In genomic region chr16:50806099-50807062, GRCh38 we compare ENCODE assay signal across 8 cellular contexts.
DNase-seq lines count a peak whose midpoint lies in the region; ATAC-seq and TF ChIP-seq lines count a peak whose summit lies in the region.

No MANE protein-coding gene starts in this region.

- H3K27ac Mint-ChIP-seq in activated naive CD8-positive, alpha-beta T cell, result peak overlapping the region; percentile 3
- peak overlapping the region; percentile 45 for H3K27ac Mint-ChIP-seq in osteocyte (ENCODE audit: unreplicated experiment)

- H3K4me1 Mint-ChIP-seq in activated naive CD8-positive, alpha-beta T cell (ENCODE audit: low read depth), result peaks cover 11% of the 10 kb centered on the region
- H3K4me1 Mint-ChIP-seq in osteocyte (ENCODE audit: unreplicated experiment), result peaks cover 2% of the 10 kb centered on the region

- H3K27me3 Mint-ChIP-seq in activated naive CD8-positive, alpha-beta T cell, result no peaks in the 10 kb centered on the region
- H3K27me3 Mint-ChIP-seq in osteocyte (ENCODE audit: unreplicated experiment), result peaks cover 6% of the 10 kb centered on the region

- H3K27ac ChIP-seq in SK-N-SH (ENCODE audit: low read depth in 2 of 2, low read length in 1 of 2), result no peak overlapping the region; a peak in 1 of 4 replicates
- H3K27ac ChIP-seq in thymus (ENCODE audit: low read depth), result no peak overlapping the region

- H3K9me2 ChIP-seq in SK-N-SH, result no peaks in the 10 kb centered on the region

- H3K79me2 ChIP-seq in SK-N-SH (ENCODE audit: insufficient read depth), result no peaks in the 10 kb centered on the region

- TF ChIP-seq CTCF in GM06990 (IDR thresholded peaks at IDR 0.05; ENCODE audit: insufficient read depth, low read length, poor library complexity, severe bottlenecking), result peak; percentile 79
- TF ChIP-seq CTCF in SK-N-SH (IDR thresholded peaks at IDR 0.05), result peak; percentile 96
- peak; percentile 92 for TF ChIP-seq CTCF in osteocyte (IDR thresholded peaks at IDR 0.05)

- CTCF ChIA-PET in SK-N-SH (lab: Yijun Ruan, JAX), result interaction anchor here (0.5 to 7.6 kb wide), 91 partner anchors 10 to 1234 kb away, joined by 3 to 168 read pairs (median 4); partner anchors contain the start of genes CNEP1R1 and SNX20

- H3K9me3 Mint-ChIP-seq in activated naive CD8-positive, alpha-beta T cell (ENCODE audit: low read depth), result no peaks in the 10 kb centered on the region
- H3K9me3 Mint-ChIP-seq in osteocyte (ENCODE audit: unreplicated experiment), result no peaks in the 10 kb centered on the region

- ATAC-seq in HG02571 (IDR thresholded peaks at IDR 0.05; ENCODE audit: unreplicated experiment), result peak; percentile 80

- intact Hi-C loops in head of caudate nucleus (cut with DNase I), result loop anchor here (10.0 kb wide), 2 partner anchors 62 to 432 kb away; partner anchors contain the start of gene CYLD

- TF ChIP-seq EP300 in SK-N-SH (IDR thresholded peaks at IDR 0.05; ENCODE audit: borderline replicate concordance in 1 of 2, low read depth in 1 of 2, low read length in 1 of 2), result no peak

- POLR2A ChIA-PET in SK-N-SH (lab: Yijun Ruan, JAX), result no interaction called here

- no peak overlapping the region for H3K9ac ChIP-seq in SK-N-SH

- no peaks in the 10 kb centered on the region for H4K20me1 ChIP-seq in SK-N-SH (ENCODE audit: insufficient read depth)

- H3K4me1 ChIP-seq in SK-N-SH (ENCODE audit: control insufficient read depth in 1 of 2, insufficient read depth in 2 of 2, low read depth in 1 of 2, low read length in 1 of 2) (peaks cover 0 to 3% of the 10 kb centered on the region in 2 experiments; a peak in 1 of 4 replicates), thymus (ENCODE audit: control insufficient read depth, insufficient read depth, low read length) (no peaks in the 10 kb centered on the region)

- H3K4me2 ChIP-seq in SK-N-SH, result peak overlapping the region; percentile 77; the same call in 1 of the 2 replicates

- no peaks in the 10 kb centered on the region for H3K27me3 ChIP-seq in GM06990 (replicated peaks; ENCODE audit: control insufficient read depth, insufficient read depth, low read length)
- no peaks in the 10 kb centered on the region for H3K27me3 ChIP-seq in SK-N-SH (ENCODE audit: insufficient read depth)
- H3K27me3 ChIP-seq in thymus (ENCODE audit: control insufficient read depth, insufficient read depth), result no peaks in the 10 kb centered on the region

- H3K36me3 ChIP-seq in GM06990 (ENCODE audit: control insufficient read depth, insufficient read depth, low read length), result peaks cover 2% of the 10 kb centered on the region; the same call in 1 of the 2 replicates
- no peaks in the 10 kb centered on the region for H3K36me3 ChIP-seq in SK-N-SH (replicated peaks in 1 of 2; ENCODE audit: control insufficient read depth in 1 of 2, insufficient read depth in 2 of 2, low read length in 1 of 2)
- no peaks in the 10 kb centered on the region for H3K36me3 ChIP-seq in thymus (ENCODE audit: control insufficient read depth, insufficient read depth)

- H3K36me3 Mint-ChIP-seq in activated naive CD8-positive, alpha-beta T cell, result no peaks in the 10 kb centered on the region
- H3K36me3 Mint-ChIP-seq in osteocyte (ENCODE audit: unreplicated experiment), result no peaks in the 10 kb centered on the region

- H2AFZ ChIP-seq in SK-N-SH (ENCODE audit: low read depth), result peak overlapping the region; percentile 79; the same call in 1 of the 2 replicates

- H3F3A ChIP-seq in SK-N-SH (replicated peaks; ENCODE audit: insufficient read depth), result no peaks in the 10 kb centered on the region

- H3K4me3 Mint-ChIP-seq in activated naive CD8-positive, alpha-beta T cell, result peak overlapping the region; percentile 74
- H3K4me3 Mint-ChIP-seq in osteocyte (ENCODE audit: unreplicated experiment), result peak overlapping the region; percentile 70

- peak; percentile 77 for TF ChIP-seq RAD21 in SK-N-SH (IDR thresholded peaks at IDR 0.05; ENCODE audit: low read length)

- H3K4me3 ChIP-seq in GM06990 (replicated peaks; ENCODE audit: low read depth, low read length), result peak overlapping the region; percentile 31
- H3K4me3 ChIP-seq in SK-N-SH (ENCODE audit: low read depth in 2 of 2, low read length in 1 of 2), result peak overlapping the region; percentile 42 to 61
- H3K4me3 ChIP-seq in thymus (ENCODE audit: low read length), result peak overlapping the region; percentile 32

- DNase-seq in GM06990 (ENCODE audit: extremely low read depth, insufficient read length) (peak; percentile 77), NAMALWA (ENCODE audit: low spot score) (peak; percentile 93), SK-N-SH (peak; percentile 76), head of caudate nucleus (peak; percentile 71 to 95 (median 90)), osteocyte (ENCODE audit: extremely low spot score, unreplicated experiment) (peak; percentile 93)

- 8% methylated on average over 23 of the region's 26 CpGs for WGBS in SK-N-SH (ENCODE audit: low lambda C conversion rate)
- 17% methylated on average over 26 of the region's 26 CpGs for WGBS in thymus

- H3K9me3 ChIP-seq in SK-N-SH (no peaks in the 10 kb centered on the region), thymus (ENCODE audit: control insufficient read depth) (no peaks in the 10 kb centered on the region)

TF ChIP-seq in SK-N-SH, 30 proteins besides CTCF, POLR2A, EP300 and RAD21 (continues in another document):
- no peak for TF ChIP-seq JUND (IDR thresholded peaks at IDR 0.05)
- TF ChIP-seq NFIC (IDR thresholded peaks at IDR 0.05; ENCODE audit: borderline replicate concordance), result no peak
- TF ChIP-seq, protein P1, sequence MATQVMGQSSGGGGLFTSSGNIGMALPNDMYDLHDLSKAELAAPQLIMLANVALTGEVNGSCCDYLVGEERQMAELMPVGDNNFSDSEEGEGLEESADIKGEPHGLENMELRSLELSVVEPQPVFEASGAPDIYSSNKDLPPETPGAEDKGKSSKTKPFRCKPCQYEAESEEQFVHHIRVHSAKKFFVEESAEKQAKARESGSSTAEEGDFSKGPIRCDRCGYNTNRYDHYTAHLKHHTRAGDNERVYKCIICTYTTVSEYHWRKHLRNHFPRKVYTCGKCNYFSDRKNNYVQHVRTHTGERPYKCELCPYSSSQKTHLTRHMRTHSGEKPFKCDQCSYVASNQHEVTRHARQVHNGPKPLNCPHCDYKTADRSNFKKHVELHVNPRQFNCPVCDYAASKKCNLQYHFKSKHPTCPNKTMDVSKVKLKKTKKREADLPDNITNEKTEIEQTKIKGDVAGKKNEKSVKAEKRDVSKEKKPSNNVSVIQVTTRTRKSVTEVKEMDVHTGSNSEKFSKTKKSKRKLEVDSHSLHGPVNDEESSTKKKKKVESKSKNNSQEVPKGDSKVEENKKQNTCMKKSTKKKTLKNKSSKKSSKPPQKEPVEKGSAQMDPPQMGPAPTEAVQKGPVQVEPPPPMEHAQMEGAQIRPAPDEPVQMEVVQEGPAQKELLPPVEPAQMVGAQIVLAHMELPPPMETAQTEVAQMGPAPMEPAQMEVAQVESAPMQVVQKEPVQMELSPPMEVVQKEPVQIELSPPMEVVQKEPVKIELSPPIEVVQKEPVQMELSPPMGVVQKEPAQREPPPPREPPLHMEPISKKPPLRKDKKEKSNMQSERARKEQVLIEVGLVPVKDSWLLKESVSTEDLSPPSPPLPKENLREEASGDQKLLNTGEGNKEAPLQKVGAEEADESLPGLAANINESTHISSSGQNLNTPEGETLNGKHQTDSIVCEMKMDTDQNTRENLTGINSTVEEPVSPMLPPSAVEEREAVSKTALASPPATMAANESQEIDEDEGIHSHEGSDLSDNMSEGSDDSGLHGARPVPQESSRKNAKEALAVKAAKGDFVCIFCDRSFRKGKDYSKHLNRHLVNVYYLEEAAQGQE (IDR thresholded peaks at IDR 0.05; ENCODE audit: low read depth, low read length), result no peak
- TF ChIP-seq FOXJ3 (CRISPR knock-in tag; IDR thresholded peaks at IDR 0.05), result no peak
- TF ChIP-seq GABPA (IDR thresholded peaks at IDR 0.05; ENCODE audit: low read depth), result no peak
- no peak for TF ChIP-seq RFX5 (IDR thresholded peaks at IDR 0.05; ENCODE audit: low read length)
- no peak for TF ChIP-seq YY1 (IDR thresholded peaks at IDR 0.05; ENCODE audit: low read depth)
- TF ChIP-seq, protein P2, sequence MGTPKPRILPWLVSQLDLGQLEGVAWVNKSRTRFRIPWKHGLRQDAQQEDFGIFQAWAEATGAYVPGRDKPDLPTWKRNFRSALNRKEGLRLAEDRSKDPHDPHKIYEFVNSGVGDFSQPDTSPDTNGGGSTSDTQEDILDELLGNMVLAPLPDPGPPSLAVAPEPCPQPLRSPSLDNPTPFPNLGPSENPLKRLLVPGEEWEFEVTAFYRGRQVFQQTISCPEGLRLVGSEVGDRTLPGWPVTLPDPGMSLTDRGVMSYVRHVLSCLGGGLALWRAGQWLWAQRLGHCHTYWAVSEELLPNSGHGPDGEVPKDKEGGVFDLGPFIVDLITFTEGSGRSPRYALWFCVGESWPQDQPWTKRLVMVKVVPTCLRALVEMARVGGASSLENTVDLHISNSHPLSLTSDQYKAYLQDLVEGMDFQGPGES (IDR thresholded peaks at IDR 0.05; ENCODE audit: low read depth, low read length), result 0 out of 2 replicates have a peak, but pooled peaks have one; percentile 4
- TF ChIP-seq FOSL2 (IDR thresholded peaks at IDR 0.05; ENCODE audit: borderline replicate concordance, low read depth), result no peak
- TF ChIP-seq, protein P3, sequence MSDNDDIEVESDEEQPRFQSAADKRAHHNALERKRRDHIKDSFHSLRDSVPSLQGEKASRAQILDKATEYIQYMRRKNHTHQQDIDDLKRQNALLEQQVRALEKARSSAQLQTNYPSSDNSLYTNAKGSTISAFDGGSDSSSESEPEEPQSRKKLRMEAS (IDR thresholded peaks at IDR 0.05; ENCODE audit: low read depth), result no peak
- no peak for TF ChIP-seq NRF1 (IDR thresholded peaks at IDR 0.05; ENCODE audit: low read depth, low read length)
- peak; percentile 66 for TF ChIP-seq SMC3 (IDR thresholded peaks at IDR 0.05; ENCODE audit: low read depth, low read length)
- no peak for TF ChIP-seq POLR2AphosphoS5 (IDR thresholded peaks at IDR 0.05; ENCODE audit: low read depth, low read length)
- peak; percentile 66 for TF ChIP-seq GATA2 (CRISPR knock-in tag; IDR thresholded peaks at IDR 0.05)
- TF ChIP-seq USF2 (IDR thresholded peaks at IDR 0.05; ENCODE audit: borderline replicate concordance, low read depth, low read length), result no peak
- TF ChIP-seq MEF2A (IDR thresholded peaks at IDR 0.05; ENCODE audit: borderline replicate concordance, low read depth), result no peak
- 0 out of 2 replicates have a peak, but pooled peaks have one; percentile 11 for TF ChIP-seq MXI1 (IDR thresholded peaks at IDR 0.05; ENCODE audit: low read depth, low read length)
- TF ChIP-seq SIN3A (IDR thresholded peaks at IDR 0.05; ENCODE audit: borderline replicate concordance, low read depth, low read length), result no peak
- no peak for TF ChIP-seq RCOR1 (IDR thresholded peaks at IDR 0.05; ENCODE audit: low read length)
